ENCODE assay signal across 16 cellular contexts in genomic region chr1:1135339-1136111, GRCh38. TPM values are rescaled to one million over a fixed set of nuclear protein-coding genes. Genes with fewer than 3 reads are reported as not detected.
DNase-seq lines count a peak whose midpoint lies in the region; ATAC-seq and TF ChIP-seq lines count a peak whose summit lies in the region.
"Had no signal": no experiment of that assay in that cellular context is flagged by ENCODE, and none has a peak within 500 bp of the region (broad histone marks: within the 10 kb centered on the region; RNA-seq: fewer than 3 reads in every experiment).

No MANE protein-coding gene starts in this region.

- H3K4me2 ChIP-seq in GM23338: no peak overlapping the region

- 0 out of 2 replicates have a peak, but pooled peaks cover 5% of the 10 kb centered on the region for H3F3A ChIP-seq in GM23338 (replicated peaks; ENCODE audit: low read depth)

- H3K36me3 Mint-ChIP-seq in GM23338 (ENCODE audit: low read depth) (no peaks in the 10 kb centered on the region), brain (no peaks in the 10 kb centered on the region), naive B cell (no peaks in the 10 kb centered on the region), mesothelial cell of epicardium (no peaks in the 10 kb centered on the region)

- peaks cover 13% of the 10 kb centered on the region for H3K4me1 Mint-ChIP-seq in GM23338
- peaks cover 19% of the 10 kb centered on the region for H3K4me1 Mint-ChIP-seq in brain
- peaks cover 28 to 42% (median 42%) of the 10 kb centered on the region in 3 donors for H3K4me1 Mint-ChIP-seq in naive B cell
- H3K4me1 Mint-ChIP-seq in mesothelial cell of epicardium: peaks cover 13% of the 10 kb centered on the region

- H3K4me3 Mint-ChIP-seq in GM23338 (no peak overlapping the region; the same call in 2 of the 3 replicates), brain (peak overlapping the region in 1 of 5 experiments; percentile 61), naive B cell (peak overlapping the region in 7 of 8 donors; percentile 18 to 92 (median 78)), mesothelial cell of epicardium (no peak overlapping the region)

- TF ChIP-seq CTCF in GM23338 (conservative IDR thresholded peaks at IDR 0.05; ENCODE audit: low read depth in 2 of 2) (no peak), brain (conservative IDR thresholded peaks at IDR 0.05) (no peak), mesothelial cell of epicardium (IDR thresholded peaks at IDR 0.05; ENCODE audit: unreplicated experiment) (no peak)

- H2AFZ ChIP-seq in GM23338: no peak overlapping the region

- DNase-seq in DMS53 (lab: John Stamatoyannopoulos, UW) (peak; percentile 58), DMS53 treated with DMSO at 0.1 percent for 48 hours (lab: John Stamatoyannopoulos, UW; ENCODE audit: unreplicated experiment) (no peak), GM23338 (ENCODE audit: low spot score) (peak; percentile 78), naive B cell (no peak), ecto neural progenitor cell (ENCODE audit: low spot score) (no peak), mesothelial cell of epicardium (ENCODE audit: low spot score in 2 of 2, unreplicated experiment in 2 of 2) (no peak)
- DNase-seq: 8988T; activated CD4-positive, alpha-beta T cell treated with anti-CD3 and anti-CD28 coated beads for 1 hour; Caco-2; H7; right lobe of liver; stimulated activated CD4-positive, alpha-beta T cell treated with anti-CD3 and anti-CD28 coated beads, Interleukin-4, amount 100 ng/mL, for 24 hours; T-helper 1 cell had no signal

- H3K4me1 ChIP-seq in GM23338 (ENCODE audit: insufficient read depth): peaks cover 6% of the 10 kb centered on the region; the same call in 1 of the 2 replicates
- H3K4me1 ChIP-seq: right lobe of liver had no signal

- H3K36me3 ChIP-seq in GM23338 (ENCODE audit: insufficient read depth): no peaks in the 10 kb centered on the region
- H3K36me3 ChIP-seq: right lobe of liver had no signal

- no peak overlapping the region for H3K27ac Mint-ChIP-seq in GM23338
- H3K27ac Mint-ChIP-seq in brain: peak overlapping the region; percentile 44 to 94 (median 66)
- peak overlapping the region; percentile 66 to 100 (median 99) for H3K27ac Mint-ChIP-seq in naive B cell
- no peak overlapping the region for H3K27ac Mint-ChIP-seq in mesothelial cell of epicardium

- peaks cover 6% of the 10 kb centered on the region; the same call in 1 of the 2 replicates for H3K27me3 ChIP-seq in GM23338 (ENCODE audit: insufficient read depth)
- H3K27me3 ChIP-seq: right lobe of liver had no signal

- ATAC-seq in GM23338 (no peak), naive B cell (ENCODE audit: low read depth in 2 of 2) (no peak), GM21576 (IDR thresholded peaks at IDR 0.05; ENCODE audit: unreplicated experiment) (no peak)

- H3K27ac ChIP-seq in GM23338 (ENCODE audit: low read depth): no peak overlapping the region
- H3K27ac ChIP-seq: right lobe of liver, RWPE1 had no signal

- H3K27me3 Mint-ChIP-seq in GM23338 (ENCODE audit: insufficient read depth, low read depth, poor library complexity): peaks cover 7% of the 10 kb centered on the region
- H3K27me3 Mint-ChIP-seq in brain: peaks cover 17% of the 10 kb centered on the region
- H3K27me3 Mint-ChIP-seq in naive B cell: no peaks in the 10 kb centered on the region
- peaks cover 15% of the 10 kb centered on the region for H3K27me3 Mint-ChIP-seq in mesothelial cell of epicardium (ENCODE audit: low read depth)

- H3K4me3 ChIP-seq in GM23338: no peak overlapping the region
- H3K4me3 ChIP-seq: right lobe of liver had no signal

- H4K20me1 ChIP-seq in GM23338 (replicated peaks; ENCODE audit: insufficient read depth): no peaks in the 10 kb centered on the region

- no peaks in the 10 kb centered on the region for H3K79me2 ChIP-seq in GM23338 (replicated peaks; ENCODE audit: insufficient read depth)

- no peaks in the 10 kb centered on the region for H3K9me2 ChIP-seq in GM23338 (ENCODE audit: insufficient read depth)

- H3K9me3 Mint-ChIP-seq in GM23338 (no peaks in the 10 kb centered on the region), brain (peaks cover 0 to 5% (median 0%) of the 10 kb centered on the region in 5 experiments), naive B cell (no peaks in the 10 kb centered on the region), mesothelial cell of epicardium (no peaks in the 10 kb centered on the region)

TF ChIP-seq in GM23338, 12 proteins besides CTCF, POLR2A, EP300 and RAD21 (continues in another document):
- no peak for TF ChIP-seq ZNF114 (CRISPR knock-in tag; IDR thresholded peaks at IDR 0.05)
- TF ChIP-seq EZH2 (IDR thresholded peaks at IDR 0.05; ENCODE audit: low read depth, unreplicated experiment): no peak
- no peak for TF ChIP-seq ZNF331 (CRISPR knock-in tag; IDR thresholded peaks at IDR 0.05; ENCODE audit: low read depth)
- TF ChIP-seq STAT1 (IDR thresholded peaks at IDR 0.05; ENCODE audit: unreplicated experiment): no peak
- no peak for TF ChIP-seq CREB1 (CRISPR knock-in tag; IDR thresholded peaks at IDR 0.05; ENCODE audit: low read depth)
- TF ChIP-seq, protein P1, sequence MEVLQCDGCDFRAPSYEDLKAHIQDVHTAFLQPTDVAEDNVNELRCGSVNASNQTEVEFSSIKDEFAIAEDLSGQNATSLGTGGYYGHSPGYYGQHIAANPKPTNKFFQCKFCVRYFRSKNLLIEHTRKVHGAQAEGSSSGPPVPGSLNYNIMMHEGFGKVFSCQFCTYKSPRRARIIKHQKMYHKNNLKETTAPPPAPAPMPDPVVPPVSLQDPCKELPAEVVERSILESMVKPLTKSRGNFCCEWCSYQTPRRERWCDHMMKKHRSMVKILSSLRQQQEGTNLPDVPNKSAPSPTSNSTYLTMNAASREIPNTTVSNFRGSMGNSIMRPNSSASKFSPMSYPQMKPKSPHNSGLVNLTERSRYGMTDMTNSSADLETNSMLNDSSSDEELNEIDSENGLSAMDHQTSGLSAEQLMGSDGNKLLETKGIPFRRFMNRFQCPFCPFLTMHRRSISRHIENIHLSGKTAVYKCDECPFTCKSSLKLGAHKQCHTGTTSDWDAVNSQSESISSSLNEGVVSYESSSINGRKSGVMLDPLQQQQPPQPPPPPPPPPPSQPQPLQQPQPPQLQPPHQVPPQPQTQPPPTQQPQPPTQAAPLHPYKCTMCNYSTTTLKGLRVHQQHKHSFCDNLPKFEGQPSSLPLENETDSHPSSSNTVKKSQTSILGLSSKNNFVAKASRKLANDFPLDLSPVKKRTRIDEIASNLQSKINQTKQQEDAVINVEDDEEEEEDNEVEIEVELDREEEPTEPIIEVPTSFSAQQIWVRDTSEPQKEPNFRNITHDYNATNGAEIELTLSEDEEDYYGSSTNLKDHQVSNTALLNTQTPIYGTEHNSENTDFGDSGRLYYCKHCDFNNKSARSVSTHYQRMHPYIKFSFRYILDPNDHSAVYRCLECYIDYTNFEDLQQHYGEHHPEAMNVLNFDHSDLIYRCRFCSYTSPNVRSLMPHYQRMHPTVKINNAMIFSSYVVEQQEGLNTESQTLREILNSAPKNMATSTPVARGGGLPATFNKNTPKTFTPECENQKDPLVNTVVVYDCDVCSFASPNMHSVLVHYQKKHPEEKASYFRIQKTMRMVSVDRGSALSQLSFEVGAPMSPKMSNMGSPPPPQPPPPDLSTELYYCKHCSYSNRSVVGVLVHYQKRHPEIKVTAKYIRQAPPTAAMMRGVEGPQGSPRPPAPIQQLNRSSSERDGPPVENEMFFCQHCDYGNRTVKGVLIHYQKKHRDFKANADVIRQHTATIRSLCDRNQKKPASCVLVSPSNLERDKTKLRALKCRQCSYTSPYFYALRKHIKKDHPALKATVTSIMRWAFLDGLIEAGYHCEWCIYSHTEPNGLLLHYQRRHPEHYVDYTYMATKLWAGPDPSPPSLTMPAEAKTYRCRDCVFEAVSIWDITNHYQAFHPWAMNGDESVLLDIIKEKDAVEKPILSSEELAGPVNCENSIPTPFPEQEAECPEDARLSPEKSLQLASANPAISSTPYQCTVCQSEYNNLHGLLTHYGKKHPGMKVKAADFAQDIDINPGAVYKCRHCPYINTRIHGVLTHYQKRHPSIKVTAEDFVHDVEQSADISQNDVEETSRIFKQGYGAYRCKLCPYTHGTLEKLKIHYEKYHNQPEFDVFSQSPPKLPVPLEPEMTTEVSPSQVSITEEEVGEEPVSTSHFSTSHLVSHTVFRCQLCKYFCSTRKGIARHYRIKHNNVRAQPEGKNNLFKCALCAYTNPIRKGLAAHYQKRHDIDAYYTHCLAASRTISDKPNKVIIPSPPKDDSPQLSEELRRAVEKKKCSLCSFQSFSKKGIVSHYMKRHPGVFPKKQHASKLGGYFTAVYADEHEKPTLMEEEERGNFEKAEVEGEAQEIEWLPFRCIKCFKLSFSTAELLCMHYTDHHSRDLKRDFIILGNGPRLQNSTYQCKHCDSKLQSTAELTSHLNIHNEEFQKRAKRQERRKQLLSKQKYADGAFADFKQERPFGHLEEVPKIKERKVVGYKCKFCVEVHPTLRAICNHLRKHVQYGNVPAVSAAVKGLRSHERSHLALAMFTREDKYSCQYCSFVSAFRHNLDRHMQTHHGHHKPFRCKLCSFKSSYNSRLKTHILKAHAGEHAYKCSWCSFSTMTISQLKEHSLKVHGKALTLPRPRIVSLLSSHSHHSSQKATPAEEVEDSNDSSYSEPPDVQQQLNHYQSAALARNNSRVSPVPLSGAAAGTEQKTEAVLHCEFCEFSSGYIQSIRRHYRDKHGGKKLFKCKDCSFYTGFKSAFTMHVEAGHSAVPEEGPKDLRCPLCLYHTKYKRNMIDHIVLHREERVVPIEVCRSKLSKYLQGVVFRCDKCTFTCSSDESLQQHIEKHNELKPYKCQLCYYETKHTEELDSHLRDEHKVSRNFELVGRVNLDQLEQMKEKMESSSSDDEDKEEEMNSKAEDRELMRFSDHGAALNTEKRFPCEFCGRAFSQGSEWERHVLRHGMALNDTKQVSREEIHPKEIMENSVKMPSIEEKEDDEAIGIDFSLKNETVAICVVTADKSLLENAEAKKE (CRISPR knock-in tag; IDR thresholded peaks at IDR 0.05): no peak
- TF ChIP-seq POLR2AphosphoS5 (IDR thresholded peaks at IDR 0.05; ENCODE audit: low read depth): no peak

RNA-seq across cellular contexts. Expression of gene C1orf159, which starts 19.6 kb away (rescaled TPM):
- 21.3 and 21.5 TPM in 2 replicates for total RNA-seq in GM23338 (2014; rRNA removed; shearing (Covaris generic))
- polyA plus RNA-seq in GM23338 (2016; fragmentation: Nextera tagmentation; extraction: Ambion mirVana): 9.6 and 9.9 TPM in 2 replicates
- polyA plus RNA-seq in brain (ENCODE audit: insufficient read depth, low read depth, low replicate concordance): 10.8 TPM
- 1 to 10 TPM in 5 of 6 donors, not detected in 1; 2.0 to 6.3 (median 4.3) TPM for polyA plus RNA-seq in naive B cell (ENCODE audit: low read depth in 6 of 6)
- total RNA-seq in mesothelial cell of epicardium: 28.4 to 32.8 TPM (median 31.8 TPM) in 3 replicates

RNA-seq across cellular contexts. Expression of gene TTLL10, which starts 38.2 kb away (rescaled TPM):
- 0.45 TPM in 1 of 2 replicates, not detected in the other for total RNA-seq in GM23338 (2014; rRNA removed; shearing (Covaris generic))
- polyA plus RNA-seq in GM23338 (2016; fragmentation: Nextera tagmentation; extraction: Ambion mirVana) (not detected in 2 replicates), brain (ENCODE audit: insufficient read depth, low read depth, low replicate concordance) (1.7 TPM), naive B cell (ENCODE audit: low read depth in 6 of 6) (not detected)
- 0.32 to 0.47 TPM in 2 of 3 replicates, not detected in the other for total RNA-seq in mesothelial cell of epicardium
- total RNA-seq: H7, right lobe of liver had no signal

Comparison
In these comparisons a context has a peak if more than half of its experiments do, and no peak if none do; other contexts are left out.
1. DNase-seq: peak in DMS53 (single experiment) and GM23338 (single experiment); none in DMS53 treated with DMSO at 0.1 percent for 48 hours (single experiment), naive B cell (single experiment), ecto neural progenitor cell (single experiment) and mesothelial cell of epicardium (0 of 2).
2. H3K27ac Mint-ChIP-seq: peak in brain (5 of 5) and naive B cell (6 of 6); none in GM23338 (single experiment) and mesothelial cell of epicardium (single experiment).
3. H3K4me3 Mint-ChIP-seq: peak in naive B cell (7 of 8); none in GM23338 (single experiment) and mesothelial cell of epicardium (single experiment).